In the genomic region with DNA sequence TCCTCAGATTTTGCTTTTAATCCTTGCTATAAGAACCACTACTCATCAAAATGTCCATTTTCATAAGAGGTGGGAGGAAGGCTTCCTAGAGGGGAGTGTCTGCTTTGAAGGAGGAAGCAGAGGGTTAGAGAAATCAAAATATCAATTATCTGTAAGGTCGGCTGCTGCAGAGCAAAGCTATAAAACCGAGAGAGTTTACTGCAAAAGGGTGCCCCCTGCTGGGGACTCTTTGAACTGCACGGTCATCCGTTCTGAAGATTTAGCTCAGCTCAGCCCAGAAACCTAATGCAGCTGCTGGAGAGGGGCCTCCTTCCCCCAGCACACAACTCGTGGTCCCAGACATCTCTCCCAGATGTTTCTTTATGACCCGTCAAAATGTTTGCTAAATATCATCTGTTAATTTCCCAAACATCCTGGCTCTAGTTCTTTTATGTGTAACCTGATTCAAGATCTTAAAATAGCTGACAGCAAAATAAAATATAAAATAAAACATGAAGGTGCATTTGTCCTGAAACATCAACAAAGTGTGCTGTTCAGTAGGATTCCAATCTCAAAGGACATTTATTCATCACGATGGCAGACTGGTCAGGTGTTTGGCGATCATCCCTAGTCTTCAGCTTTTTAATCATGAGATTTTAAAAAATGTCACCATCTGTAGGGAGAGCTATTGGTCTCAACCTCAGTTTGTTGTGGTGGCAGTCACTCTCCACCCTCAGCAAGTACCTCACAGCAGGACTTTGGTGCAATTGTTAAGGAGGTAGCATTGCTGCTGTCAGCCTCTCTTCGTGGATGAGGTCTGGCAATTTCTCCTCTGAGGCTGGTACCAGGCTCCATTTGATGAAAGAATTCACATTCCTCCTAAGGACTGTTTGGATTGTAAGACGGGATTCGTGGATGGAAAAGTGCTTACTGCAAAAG, we compare ENCODE assay signal across 8 cellular contexts.
DNase-seq lines count a peak whose midpoint lies in the region; ATAC-seq and TF ChIP-seq lines count a peak whose summit lies in the region.

No MANE protein-coding gene starts in this region.

- no peaks in the 10 kb centered on the region for H3K4me1 Mint-ChIP-seq in central memory CD8-positive, alpha-beta T cell

- H3K27me3 ChIP-seq in DOHH2 (ENCODE audit: control insufficient read depth, low read length), result no peaks in the 10 kb centered on the region

- no peaks in the 10 kb centered on the region for H3F3A ChIP-seq in DOHH2 (ENCODE audit: control insufficient read depth, insufficient read depth)

- no peak overlapping the region for H3K4me3 ChIP-seq in DOHH2 (ENCODE audit: low read length)

- no peaks in the 10 kb centered on the region for H3K79me2 ChIP-seq in DOHH2 (ENCODE audit: control insufficient read depth, low read length)

- H3K9me2 ChIP-seq in DOHH2 (replicated peaks; ENCODE audit: control insufficient read depth, low read length), result no peaks in the 10 kb centered on the region

- no peaks in the 10 kb centered on the region for H3K36me3 Mint-ChIP-seq in central memory CD8-positive, alpha-beta T cell (ENCODE audit: insufficient read depth)

- no peak overlapping the region for H3K4me3 Mint-ChIP-seq in central memory CD8-positive, alpha-beta T cell

- no peak overlapping the region for H3K4me2 ChIP-seq in DOHH2 (ENCODE audit: low read length)

- H3K27ac ChIP-seq in DOHH2 (ENCODE audit: low read depth, low read length), result no peak overlapping the region

- H3K9me3 ChIP-seq in DOHH2 (ENCODE audit: control insufficient read depth, insufficient read depth, low read length), result no peaks in the 10 kb centered on the region

- TF ChIP-seq CTCF in DOHH2 (IDR thresholded peaks at IDR 0.05; ENCODE audit: low read depth, low read length, poor library complexity, severe bottlenecking), result peak; percentile 80

- peak; percentile 79 for ATAC-seq in HG02885 (IDR thresholded peaks at IDR 0.05; ENCODE audit: poor library complexity, unreplicated experiment)
- ATAC-seq in central memory CD8-positive, alpha-beta T cell (replicated peaks; ENCODE audit: extremely low read depth, poor library complexity, severe bottlenecking), result peak; percentile 67
- no peak for ATAC-seq in GM21423 (IDR thresholded peaks at IDR 0.05; ENCODE audit: unreplicated experiment)

- no peaks in the 10 kb centered on the region for H3K4me1 ChIP-seq in DOHH2 (ENCODE audit: control insufficient read depth, low read length)

- H3K27ac Mint-ChIP-seq in central memory CD8-positive, alpha-beta T cell (ENCODE audit: low read depth), result no peak overlapping the region

- H3K36me3 ChIP-seq in DOHH2 (ENCODE audit: control insufficient read depth, low read length), result no peaks in the 10 kb centered on the region

- H3K27me3 Mint-ChIP-seq in central memory CD8-positive, alpha-beta T cell, result peaks cover 49% of the 10 kb centered on the region

- no peaks in the 10 kb centered on the region for H4K20me1 ChIP-seq in DOHH2 (ENCODE audit: control insufficient read depth, insufficient read depth, low read depth, low read length)

- H3K9me3 Mint-ChIP-seq in central memory CD8-positive, alpha-beta T cell, result no peaks in the 10 kb centered on the region

- DNase-seq in NCI-H2196 treated with DMSO at 0.1 percent for 48 hours (lab: John Stamatoyannopoulos, UW; ENCODE audit: unreplicated experiment) (peak; percentile 53), left kidney (ENCODE audit: low read depth, low spot score) (peak; percentile 92)
- DNase-seq in activated CD4-positive, CD25-positive, alpha-beta regulatory T cell (lab: John Stamatoyannopoulos, UW), result peak; percentile 45 to 80 (median 54)
- peak; percentile 55 to 72 for DNase-seq in central memory CD8-positive, alpha-beta T cell (ENCODE audit: low spot score in 2 of 2)
- peak; percentile 82 to 86 for DNase-seq in stimulated activated CD4-positive, alpha-beta T cell treated with anti-CD3 and anti-CD28 coated beads, Interleukin-2, amount 100 ng/mL, for 48 hours
